Comparison of ENCODE assay signal across 1 cellular context in genomic region chr9:136312436-136312835, GRCh38.
TF ChIP-seq lines count a peak whose summit lies in the region.

No MANE protein-coding gene starts in this region.

TF ChIP-seq in GM12878, 131 proteins besides CTCF, POLR2A, EP300 and RAD21:
- TF ChIP-seq ZBTB11 (CRISPR knock-in tag; IDR thresholded peaks at IDR 0.05) (no peak), NR2F1 (conservative IDR thresholded peaks at IDR 0.05) (0 out of 2 replicates have a peak, but pooled peaks have one; percentile 18), PKNOX1 (IDR thresholded peaks at IDR 0.05) (no peak), BMI1 (IDR thresholded peaks at IDR 0.05; ENCODE audit: borderline replicate concordance) (no peak), MEF2B (IDR thresholded peaks at IDR 0.05; ENCODE audit: partially characterized antibody, poor library complexity, severe bottlenecking) (peak; percentile 88)
